ENCODE assay signal across 9 cellular contexts in the genomic region with DNA sequence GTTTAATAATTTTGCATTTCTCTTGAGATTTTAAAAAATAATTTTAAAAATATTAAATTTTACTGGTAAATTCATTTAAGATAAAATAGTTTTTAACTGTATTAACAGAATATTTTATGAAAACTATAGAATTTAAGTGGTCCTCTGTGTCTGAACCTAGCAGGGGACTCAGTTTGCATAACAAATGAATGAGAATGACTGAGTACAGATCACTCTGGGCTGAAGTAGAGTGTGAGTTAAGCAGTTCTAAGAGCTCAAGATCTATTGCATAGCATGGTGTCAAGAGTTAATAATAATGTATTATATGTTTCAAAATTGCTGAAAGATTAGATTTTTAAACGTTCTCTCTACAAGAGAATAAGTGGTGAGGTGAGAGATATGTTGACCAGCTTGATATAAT.
"Had no signal": no experiment of that assay in that cellular context is flagged by ENCODE, and none has a peak within 500 bp of the region (broad histone marks: within the 10 kb centered on the region; RNA-seq: fewer than 3 reads in every experiment).

No MANE protein-coding gene starts in this region.

- H3K4me2 ChIP-seq: KMS-11 had no signal

- H3K27ac ChIP-seq: HL-60, KMS-11 had no signal

- H3K4me3 Mint-ChIP-seq: H9, IgD-negative memory B cell had no signal

- FAIRE-seq: H54, HepG2 had no signal

- DNase-seq: GOT3, H9, HCEC 1CT, KBM-7 had no signal

- H3K9ac ChIP-seq: KMS-11 had no signal

- H3K27ac Mint-ChIP-seq: IgD-negative memory B cell had no signal

- H3K27me3 Mint-ChIP-seq: IgD-negative memory B cell had no signal

- ATAC-seq: HepG2 had no signal

- H3K4me1 Mint-ChIP-seq: IgD-negative memory B cell had no signal

- H3K9me3 Mint-ChIP-seq: H9 had no signal
